ENCODE assay signal across 19 cellular contexts in the genomic region with DNA sequence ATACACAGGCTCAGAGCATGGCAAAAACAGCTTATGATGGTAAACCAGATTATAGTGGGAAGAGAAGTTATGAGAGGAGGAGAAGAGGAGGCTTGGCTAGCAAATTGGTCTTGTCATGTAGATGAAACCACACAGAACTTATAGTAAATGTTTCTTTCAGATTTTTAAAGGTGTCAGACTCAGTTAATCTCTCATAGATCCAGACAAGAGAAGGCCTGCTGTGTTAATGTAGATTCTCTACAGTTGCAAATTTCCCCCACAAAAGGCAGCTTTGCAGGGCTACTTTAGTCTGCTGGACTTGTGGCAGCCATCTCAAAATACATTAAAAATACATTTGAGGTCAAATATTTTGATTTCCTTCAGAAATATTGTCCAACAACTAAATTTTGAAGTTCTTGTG.
A peak's percentile ranks its signal among the peaks of the same experiment; 100 is the strongest.
DNase-seq lines count a peak whose midpoint lies in the region; ATAC-seq and TF ChIP-seq lines count a peak whose summit lies in the region.
"Had no signal": no experiment of that assay in that cellular context is flagged by ENCODE, and none has a peak within 500 bp of the region (broad histone marks: within the 10 kb centered on the region; RNA-seq: fewer than 3 reads in every experiment).

No MANE protein-coding gene starts in this region.

- no peak overlapping the region for H4K8ac ChIP-seq in H9 (replicated peaks; ENCODE audit: insufficient read length, low read depth, low read length)

- H3K4me3 Mint-ChIP-seq in H9: no peak overlapping the region
- no peak overlapping the region for H3K4me3 Mint-ChIP-seq in T-helper 17 cell
- H3K4me3 Mint-ChIP-seq: CD4-positive, alpha-beta memory T cell; IgD-negative memory B cell had no signal

- H3K36me3 ChIP-seq in NT2/D1 (ENCODE audit: insufficient read depth, insufficient read length, low read length): no peaks in the 10 kb centered on the region
- H3K36me3 ChIP-seq in effector memory CD4-positive, alpha-beta T cell (ENCODE audit: control insufficient read depth, insufficient read depth, low read length): no peaks in the 10 kb centered on the region
- H3K36me3 ChIP-seq: BE2C had no signal

- peaks cover 13 to 46% (median 26%) of the 10 kb centered on the region in 3 experiments for H3K36me3 Mint-ChIP-seq in H9 (ENCODE audit: insufficient read depth in 1 of 3, low read depth in 3 of 3)
- no peaks in the 10 kb centered on the region for H3K36me3 Mint-ChIP-seq in T-helper 17 cell (ENCODE audit: low read depth)
- H3K36me3 Mint-ChIP-seq: CD4-positive, alpha-beta memory T cell; IgD-negative memory B cell had no signal

- H2BK12ac ChIP-seq in H9 (ENCODE audit: insufficient read length, low read depth, low read length): no peak overlapping the region

- H3K4me1 Mint-ChIP-seq in H9 (peaks cover 16 to 19% of the 10 kb centered on the region in 2 experiments), T-helper 17 cell (no peaks in the 10 kb centered on the region)
- H3K4me1 Mint-ChIP-seq: CD4-positive, alpha-beta memory T cell; IgD-negative memory B cell had no signal

- no peaks in the 10 kb centered on the region for H3K79me1 ChIP-seq in H9 (ENCODE audit: insufficient read depth, low read depth, low read length, poor library complexity, severe bottlenecking)

- no peak overlapping the region for H2BK120ac ChIP-seq in H9 (ENCODE audit: low read depth, low read length, poor library complexity, severe bottlenecking)

- no peak overlapping the region for H2BK20ac ChIP-seq in H9 (ENCODE audit: low read depth, low read length, poor library complexity, severe bottlenecking)

- no peak overlapping the region for H3K56ac ChIP-seq in H9 (ENCODE audit: insufficient read length, low read depth, low read length)

- H3K27ac ChIP-seq in H9 (ENCODE audit: insufficient read length, low read depth, low read length): no peak overlapping the region
- H3K27ac ChIP-seq in effector memory CD4-positive, alpha-beta T cell (ENCODE audit: insufficient read depth, low read length, poor library complexity, severe bottlenecking): no peak overlapping the region
- H3K27ac ChIP-seq: A549, C4-2B, HL-60 had no signal

- H3K4me2 ChIP-seq in H9 (ENCODE audit: insufficient read depth, insufficient read length, low read length): no peak overlapping the region
- H3K4me2 ChIP-seq: A549 had no signal

- H2BK15ac ChIP-seq in H9 (ENCODE audit: low read depth, low read length): no peak overlapping the region

- H3K79me2 ChIP-seq in H9 (ENCODE audit: insufficient read depth, low read length): no peaks in the 10 kb centered on the region

- H3T11ph ChIP-seq in H9 (ENCODE audit: low read length): no peak overlapping the region

- H3K27me3 ChIP-seq in H9 (ENCODE audit: insufficient read depth, low read length) (no peaks in the 10 kb centered on the region), NT2/D1 (ENCODE audit: insufficient read depth, insufficient read length) (no peaks in the 10 kb centered on the region)
- no peaks in the 10 kb centered on the region for H3K27me3 ChIP-seq in effector memory CD4-positive, alpha-beta T cell (replicated peaks; ENCODE audit: control insufficient read depth, insufficient read depth, low read length, poor library complexity, severe bottlenecking)
- H3K27me3 ChIP-seq: BE2C had no signal

- H3K27ac Mint-ChIP-seq in H9: peak overlapping the region; percentile 10 to 86 (median 74); a peak in 4 of 7 replicates
- H3K27ac Mint-ChIP-seq in T-helper 17 cell: no peak overlapping the region
- H3K27ac Mint-ChIP-seq: CD4-positive, alpha-beta memory T cell; IgD-negative memory B cell had no signal

- H3K14ac ChIP-seq in H9 (ENCODE audit: insufficient read depth, low read length): no peak overlapping the region

- no peak overlapping the region for H3K23ac ChIP-seq in H9 (ENCODE audit: insufficient read length, low read depth, low read length)

- H3K4me1 ChIP-seq in H9 (ENCODE audit: insufficient read depth, low read length): peaks cover 2% of the 10 kb centered on the region; the same call in 1 of the 2 replicates
- no peaks in the 10 kb centered on the region for H3K4me1 ChIP-seq in NT2/D1 (ENCODE audit: insufficient read depth, insufficient read length)
- no peaks in the 10 kb centered on the region for H3K4me1 ChIP-seq in effector memory CD4-positive, alpha-beta T cell (ENCODE audit: control insufficient read depth, insufficient read depth, low read length, poor library complexity, severe bottlenecking)
- H3K4me1 ChIP-seq: A549, BE2C had no signal

- ATAC-seq in T-helper 17 cell: no peak
- ATAC-seq: A549, HCT116 had no signal

- H4K20me1 ChIP-seq in H9 (ENCODE audit: control insufficient read depth, insufficient read depth, insufficient read length): no peaks in the 10 kb centered on the region

- DNase-seq in H9 (no peak), NT2/D1 (ENCODE audit: low read depth, low spot score) (peak; percentile 15), iPS DF 4.7 (ENCODE audit: extremely low read depth, low spot score) (peak; percentile 22), A172 (ENCODE audit: low spot score) (no peak), NCI-H1694 treated with DMSO at 0.1 percent for 48 hours (lab: John Stamatoyannopoulos, UW) (no peak), T-helper 17 cell (no peak)
- no peak for DNase-seq in effector memory CD4-positive, alpha-beta T cell
- DNase-seq: BE2C; CD4-positive, alpha-beta memory T cell; DMS153; DMS79 treated with DMSO at 0.1 percent for 48 hours; EL; GDM1; KG1 had no signal

- no peaks in the 10 kb centered on the region for H3K23me2 ChIP-seq in H9 (ENCODE audit: insufficient read length, low read depth, low read length, poor library complexity, severe bottlenecking)

- H3K27me3 Mint-ChIP-seq in H9 (ENCODE audit: low read depth) (no peaks in the 10 kb centered on the region), T-helper 17 cell (no peaks in the 10 kb centered on the region)
- H3K27me3 Mint-ChIP-seq: CD4-positive, alpha-beta memory T cell; IgD-negative memory B cell had no signal

- H3K9me3 Mint-ChIP-seq in H9: peaks cover 27 to 30% of the 10 kb centered on the region in 2 experiments

- TF ChIP-seq CTCF in H9 (conservative IDR thresholded peaks at IDR 0.05): no peak

- H3K18ac ChIP-seq in H9 (ENCODE audit: insufficient read length, low read depth, low read length): no peak overlapping the region

- H3K9me3 ChIP-seq in H9 (ENCODE audit: control insufficient read depth, low read depth, low read length) (no peaks in the 10 kb centered on the region), NT2/D1 (ENCODE audit: insufficient read depth, low read length) (0 out of 2 replicates have a peak, but pooled peaks cover 13% of the 10 kb centered on the region), T-helper 17 cell (ENCODE audit: control insufficient read depth, low read length, poor library complexity, severe bottlenecking) (no peaks in the 10 kb centered on the region)
- H3K9me3 ChIP-seq in effector memory CD4-positive, alpha-beta T cell (ENCODE audit: control insufficient read depth, low read length): no peaks in the 10 kb centered on the region
- H3K9me3 ChIP-seq: A549, BE2C had no signal

- no peak overlapping the region for H2BK5ac ChIP-seq in H9 (ENCODE audit: insufficient read length, low read length)

- H3K4ac ChIP-seq in H9 (ENCODE audit: low read depth, low read length): no peak overlapping the region

- no peak overlapping the region for H2AFZ ChIP-seq in H9 (ENCODE audit: low read length)

- H4K5ac ChIP-seq in H9 (ENCODE audit: insufficient read length, low read depth, low read length): no peak overlapping the region

- no peak overlapping the region for H2AK5ac ChIP-seq in H9 (ENCODE audit: insufficient read length, low read length)

- no peak overlapping the region for H3K4me3 ChIP-seq in NT2/D1 (ENCODE audit: insufficient read length, low read depth)
- H3K4me3 ChIP-seq in effector memory CD4-positive, alpha-beta T cell (ENCODE audit: insufficient read depth, low read depth, low read length, poor library complexity, severe bottlenecking): no peak overlapping the region
- H3K4me3 ChIP-seq: A549 had no signal

- no peak overlapping the region for H4K91ac ChIP-seq in H9 (ENCODE audit: insufficient read length, low read depth, low read length)

- H3K9ac ChIP-seq in H9 (ENCODE audit: extremely low read depth, insufficient read length, low read length) (no peak overlapping the region), NT2/D1 (ENCODE audit: insufficient read length, low read depth) (no peak overlapping the region)

Comparison
In these comparisons a context has a peak if more than half of its experiments do, and no peak if none do; other contexts are left out.
1. DNase-seq: peak in NT2/D1 (single experiment) and iPS DF 4.7 (single experiment); none in H9 (single experiment), effector memory CD4-positive, alpha-beta T cell (0 of 3), A172 (single experiment), NCI-H1694 treated with DMSO at 0.1 percent for 48 hours (single experiment) and T-helper 17 cell (0 of 3).